8 cellular contexts compared by ENCODE assay signal in genomic region chr16:20385844-20386832, GRCh38. TPM values are rescaled to one million over a fixed set of nuclear protein-coding genes. Genes with fewer than 3 reads are reported as not detected.
DNase-seq lines count a peak whose midpoint lies in the region; ATAC-seq and TF ChIP-seq lines count a peak whose summit lies in the region.

No MANE protein-coding gene starts in this region.

- H3K27ac ChIP-seq in CD8-positive, alpha-beta T cell (ENCODE audit: low read depth, low read length): no peak overlapping the region
- no peak overlapping the region for H3K27ac ChIP-seq in parathyroid adenoma

- no peaks in the 10 kb centered on the region for H3K9me3 ChIP-seq in CD8-positive, alpha-beta T cell (ENCODE audit: low read length)
- H3K9me3 ChIP-seq in parathyroid adenoma (ENCODE audit: control insufficient read depth, low read length): no peaks in the 10 kb centered on the region

- no peaks in the 10 kb centered on the region for H3K79me2 ChIP-seq in parathyroid adenoma

- no peak overlapping the region for H3K4me3 Mint-ChIP-seq in CD8-positive, alpha-beta T cell
- no peak overlapping the region for H3K4me3 Mint-ChIP-seq in activated naive CD8-positive, alpha-beta T cell

- no peaks in the 10 kb centered on the region for H3K27me3 ChIP-seq in CD8-positive, alpha-beta T cell (ENCODE audit: insufficient read depth, low read length)
- H3K27me3 ChIP-seq in parathyroid adenoma (ENCODE audit: control insufficient read depth, insufficient read depth, low read length): no peaks in the 10 kb centered on the region

- peak; percentile 78 for TF ChIP-seq CTCF in CD8-positive, alpha-beta T cell (IDR thresholded peaks at IDR 0.05)
- peak; percentile 75 for TF ChIP-seq CTCF in parathyroid adenoma (IDR thresholded peaks at IDR 0.05)

- no peaks in the 10 kb centered on the region for H3K36me3 Mint-ChIP-seq in CD8-positive, alpha-beta T cell
- no peaks in the 10 kb centered on the region for H3K36me3 Mint-ChIP-seq in activated naive CD8-positive, alpha-beta T cell

- H3K4me1 ChIP-seq in CD8-positive, alpha-beta T cell (ENCODE audit: insufficient read depth, low read length): no peaks in the 10 kb centered on the region
- H3K4me1 ChIP-seq in parathyroid adenoma: no peaks in the 10 kb centered on the region

- H3K9me3 Mint-ChIP-seq in CD8-positive, alpha-beta T cell: no peaks in the 10 kb centered on the region
- no peaks in the 10 kb centered on the region for H3K9me3 Mint-ChIP-seq in activated naive CD8-positive, alpha-beta T cell (ENCODE audit: low read depth)

- no peak for ATAC-seq in CD8-positive, alpha-beta T cell
- peak; percentile 74 for ATAC-seq in Right ventricle myocardium superior (ENCODE audit: poor library complexity)
- no peak for ATAC-seq in GM21423 (IDR thresholded peaks at IDR 0.05; ENCODE audit: unreplicated experiment)
- ATAC-seq in HG02798 (IDR thresholded peaks at IDR 0.05; ENCODE audit: poor library complexity, unreplicated experiment): no peak

- no peaks in the 10 kb centered on the region for H3K36me3 ChIP-seq in CD8-positive, alpha-beta T cell (ENCODE audit: insufficient read depth, low read length)
- no peaks in the 10 kb centered on the region for H3K36me3 ChIP-seq in parathyroid adenoma (ENCODE audit: control insufficient read depth, insufficient read depth, low read length)

- DNase-seq in CD8-positive, alpha-beta T cell: peak in 6 of 7 experiments; percentile 4 to 60 (median 41)
- peak; percentile 74 for DNase-seq in HT-29 (ENCODE audit: low spot score)
- DNase-seq in RPMI8226: peak; percentile 68
- DNase-seq in Right ventricle myocardium superior: peak; percentile 77

- H3K4me1 Mint-ChIP-seq in CD8-positive, alpha-beta T cell (ENCODE audit: low read depth): peaks cover 2% of the 10 kb centered on the region
- no peaks in the 10 kb centered on the region for H3K4me1 Mint-ChIP-seq in activated naive CD8-positive, alpha-beta T cell (ENCODE audit: low read depth)

- no peak overlapping the region for H3K4me3 ChIP-seq in CD8-positive, alpha-beta T cell (ENCODE audit: low read depth, low read length)
- no peak overlapping the region for H3K4me3 ChIP-seq in parathyroid adenoma (ENCODE audit: low read depth, low read length)

- CTCF ChIA-PET in CD8-positive, alpha-beta T cell (lab: Charles Lee): interaction anchor here (1.4 to 5.3 kb wide), 6 partner anchors 8 to 826 kb away, joined by 3 to 53 read pairs (median 12); no protein-coding TSS in a partner anchor

- H3K9ac ChIP-seq in parathyroid adenoma: no peak overlapping the region

- no peak overlapping the region for H3K4me2 ChIP-seq in parathyroid adenoma (ENCODE audit: low read length)

- intact Hi-C loops in CD8-positive, alpha-beta T cell (cut with DNase I, micrococcal nuclease): loop anchor here in 1 of 2 experiments (1.0 to 10.0 kb wide), 4 partner anchors 481 to 1301 kb away; no protein-coding TSS in a partner anchor
- intact Hi-C loops in Right ventricle myocardium superior (cut with DNase I): loop anchor here (5.0 kb wide), 1 partner anchor 479 kb away; no protein-coding TSS in a partner anchor

- no peak overlapping the region for H3K27ac Mint-ChIP-seq in CD8-positive, alpha-beta T cell
- H3K27ac Mint-ChIP-seq in activated naive CD8-positive, alpha-beta T cell: peak overlapping the region; percentile 25

- POLR2A ChIA-PET in CD8-positive, alpha-beta T cell (lab: Charles Lee): no interaction called here

- H3K27me3 Mint-ChIP-seq in CD8-positive, alpha-beta T cell (ENCODE audit: low read depth): peaks cover 17% of the 10 kb centered on the region
- H3K27me3 Mint-ChIP-seq in activated naive CD8-positive, alpha-beta T cell: peaks cover 12% of the 10 kb centered on the region

- no peak overlapping the region for H2AFZ ChIP-seq in parathyroid adenoma

RNA-seq across cellular contexts. Expression of gene PDILT, which starts 18.4 kb away (rescaled TPM):
- total RNA-seq in CD8-positive, alpha-beta T cell: not detected
- total RNA-seq in HT-29 (2014; rRNA removed; shearing (Covaris generic)): not detected in 2 replicates
- total RNA-seq in Right ventricle myocardium superior: not detected

RNA-seq across cellular contexts. Expression of gene ACSM5, which starts 23.2 kb away (rescaled TPM):
- not detected for total RNA-seq in CD8-positive, alpha-beta T cell
- total RNA-seq in HT-29 (2014; rRNA removed; shearing (Covaris generic)): not detected in 2 replicates
- total RNA-seq in Right ventricle myocardium superior: 1.4 TPM

RNA-seq across cellular contexts. Expression of gene UMOD, which starts 33.6 kb away (rescaled TPM):
- not detected for total RNA-seq in CD8-positive, alpha-beta T cell
- not detected in 2 replicates for total RNA-seq in HT-29 (2014; rRNA removed; shearing (Covaris generic))
- not detected for total RNA-seq in Right ventricle myocardium superior

RNA-seq across cellular contexts. Expression of gene GP2, which starts 58.8 kb away (rescaled TPM):
- not detected for total RNA-seq in CD8-positive, alpha-beta T cell
- total RNA-seq in HT-29 (2014; rRNA removed; shearing (Covaris generic)): not detected in 2 replicates
- not detected for total RNA-seq in Right ventricle myocardium superior
